In genomic region chr7:100378114-100378760, GRCh38 we compare ENCODE assay signal across 13 cellular contexts. TPM values are rescaled to one million over a fixed set of nuclear protein-coding genes. Genes with fewer than 3 reads are reported as not detected.
"Had no signal": no experiment of that assay in that cellular context is flagged by ENCODE, and none has a peak within 500 bp of the region (broad histone marks: within the 10 kb centered on the region; RNA-seq: fewer than 3 reads in every experiment).

No MANE protein-coding gene starts in this region.

- DNase-seq: activated CD4-positive, alpha-beta T cell treated with anti-CD3 and anti-CD28 coated beads, Interleukin-2, amount 50 U/mL, for 4 hours; activated gamma-delta T cell treated with Interleukin-2 at 50 U/mL for 16 hours; endodermal cell; head of caudate nucleus; mesenchymal stem cell; naive thymus-derived CD8-positive, alpha-beta T cell; pancreas; stimulated activated naive B cell treated with anti-CD40 and anti-IgM and Interleukin-4, amounts not matched to agents 10 μg/mL and 1 μg/mL and 100 μg/mL, for 72 hours; T-helper 2 cell had no signal

- FAIRE-seq: frontal cortex, pancreas had no signal

- H3K4me3 ChIP-seq: pancreas, sigmoid colon had no signal

- ATAC-seq: naive thymus-derived CD8-positive, alpha-beta T cell; pancreas; stimulated activated naive B cell treated with anti-CD40 and anti-IgM and Interleukin-4, amounts not matched to agents 10 μg/mL and 1 μg/mL and 100 μg/mL, for 72 hours had no signal

- H3K36me3 ChIP-seq: pancreas, sigmoid colon had no signal

- H3K27ac ChIP-seq: pancreas had no signal

- H3K4me1 ChIP-seq: pancreas, sigmoid colon had no signal

- H3K9me3 ChIP-seq: pancreas, sigmoid colon had no signal

- H3K27me3 ChIP-seq: pancreas, sigmoid colon had no signal

RNA-seq across cellular contexts. Expression of gene PILRA, which starts 5.0 kb away (rescaled TPM):
- total RNA-seq: dermis microvascular lymphatic vessel endothelial cell, epithelial cell of proximal tubule had no signal
